ENCODE assay signal across 5 cellular contexts in genomic region chr22:46312848-46313247, GRCh38. TPM values are rescaled to one million over a fixed set of nuclear protein-coding genes. Genes with fewer than 3 reads are reported as not detected.
"Had no signal": no experiment of that assay in that cellular context is flagged by ENCODE, and none has a peak within 500 bp of the region (broad histone marks: within the 10 kb centered on the region; RNA-seq: fewer than 3 reads in every experiment).

No MANE protein-coding gene starts in this region.

RNA-seq across cellular contexts. Expression of gene GTSE1, which starts 16.2 kb away (rescaled TPM):
- polyA plus RNA-seq: IgD-negative memory B cell had no signal

RNA-seq across cellular contexts. Expression of gene PKDREJ, which starts 49.7 kb away (rescaled TPM):
- total RNA-seq: HepG2, HT-29, HT1080, IMR-90 had no signal
- polyA plus RNA-seq: HepG2, IgD-negative memory B cell had no signal
